ENCODE assay signal across 23 cellular contexts in genomic region chr19:670609-671075, GRCh38. TPM values are rescaled to one million over a fixed set of nuclear protein-coding genes. Genes with fewer than 3 reads are reported as not detected.
DNase-seq lines count a peak whose midpoint lies in the region; ATAC-seq and TF ChIP-seq lines count a peak whose summit lies in the region.
"Had no signal": no experiment of that assay in that cellular context is flagged by ENCODE, and none has a peak within 500 bp of the region (broad histone marks: within the 10 kb centered on the region; RNA-seq: fewer than 3 reads in every experiment).

No MANE protein-coding gene starts in this region.

- no peaks in the 10 kb centered on the region for H3F3A ChIP-seq in GM23338 (replicated peaks; ENCODE audit: low read depth)

- H3K79me1 ChIP-seq in mesenchymal stem cell (replicated peaks; ENCODE audit: low read length, poor library complexity, severe bottlenecking): no peaks in the 10 kb centered on the region

- no peak overlapping the region for H3K4ac ChIP-seq in mesenchymal stem cell (ENCODE audit: low read depth in 1 of 2, low read length in 2 of 2)

- no peak overlapping the region for H4K8ac ChIP-seq in mesenchymal stem cell (ENCODE audit: low read length)

- H3K27me3 Mint-ChIP-seq in CD8-positive, alpha-beta T cell (ENCODE audit: low read depth): peaks cover 20% of the 10 kb centered on the region
- peaks cover 17% of the 10 kb centered on the region for H3K27me3 Mint-ChIP-seq in GM23338 (ENCODE audit: insufficient read depth, low read depth, poor library complexity)
- peaks cover 21% of the 10 kb centered on the region for H3K27me3 Mint-ChIP-seq in activated CD8-positive, alpha-beta T cell treated with anti-CD3 and anti-CD28 coated beads, Interleukin-2, amount 10 ng/mL, durations not matched to agents 7 days and 5 days (ENCODE audit: low read depth)
- H3K27me3 Mint-ChIP-seq in natural killer cell treated with Interleukin-12 subunit alpha and Interleukin-12 subunit beta and Interleukin-15 and Interleukin-18, amount 100 ng/mL, for 72 hours: peaks cover 6 to 14% of the 10 kb centered on the region in 2 donors

- H3K27ac ChIP-seq in CD8-positive, alpha-beta T cell (ENCODE audit: low read depth, low read length): no peak overlapping the region
- H3K27ac ChIP-seq in GM23338 (ENCODE audit: low read depth) (no peak overlapping the region), mesenchymal stem cell (ENCODE audit: low read length, poor library complexity, severe bottlenecking) (no peak overlapping the region)
- H3K27ac ChIP-seq: vagina had no signal

- peaks cover 3% of the 10 kb centered on the region for H3K4me1 Mint-ChIP-seq in CD8-positive, alpha-beta T cell (ENCODE audit: low read depth)
- no peaks in the 10 kb centered on the region; the same call in 2 of the 3 replicates for H3K4me1 Mint-ChIP-seq in GM23338
- no peaks in the 10 kb centered on the region for H3K4me1 Mint-ChIP-seq in activated CD8-positive, alpha-beta T cell treated with anti-CD3 and anti-CD28 coated beads, Interleukin-2, amount 10 ng/mL, durations not matched to agents 7 days and 5 days (ENCODE audit: low read depth)
- peaks cover 0 to 5% of the 10 kb centered on the region in 2 donors for H3K4me1 Mint-ChIP-seq in natural killer cell treated with Interleukin-12 subunit alpha and Interleukin-12 subunit beta and Interleukin-15 and Interleukin-18, amount 100 ng/mL, for 72 hours (ENCODE audit: low read depth in 2 of 2)
- H3K4me1 Mint-ChIP-seq: activated CD4-positive, alpha-beta T cell treated with anti-CD3 and anti-CD28 coated beads, Interleukin-2, amount 10 ng/mL, durations not matched to agents 24 days and 14 days had no signal

- H4K20me1 ChIP-seq in GM23338 (replicated peaks; ENCODE audit: insufficient read depth): no peaks in the 10 kb centered on the region

- H2BK12ac ChIP-seq in mesenchymal stem cell (ENCODE audit: low read length in 2 of 2): no peak overlapping the region

- no peaks in the 10 kb centered on the region for H3K9me3 Mint-ChIP-seq in CD8-positive, alpha-beta T cell
- peaks cover 11% of the 10 kb centered on the region; the same call in 2 of the 3 replicates for H3K9me3 Mint-ChIP-seq in GM23338
- no peaks in the 10 kb centered on the region for H3K9me3 Mint-ChIP-seq in activated CD8-positive, alpha-beta T cell treated with anti-CD3 and anti-CD28 coated beads, Interleukin-2, amount 10 ng/mL, durations not matched to agents 7 days and 5 days (ENCODE audit: insufficient read depth)
- H3K9me3 Mint-ChIP-seq in natural killer cell treated with Interleukin-12 subunit alpha and Interleukin-12 subunit beta and Interleukin-15 and Interleukin-18, amount 100 ng/mL, for 72 hours: no peaks in the 10 kb centered on the region
- H3K9me3 Mint-ChIP-seq: activated CD4-positive, alpha-beta T cell treated with anti-CD3 and anti-CD28 coated beads, Interleukin-2, amount 10 ng/mL, durations not matched to agents 24 days and 14 days; activated T-cell treated with anti-CD3 and anti-CD28 coated beads, Interleukin-2, amount 50 U/mL, for 24 hours had no signal

- CTCF ChIA-PET in CD8-positive, alpha-beta T cell (lab: Charles Lee): no interaction called here
- CTCF ChIA-PET in activated CD8-positive, alpha-beta T cell treated with anti-CD3 and anti-CD28 coated beads, Interleukin-2, amount 10 ng/mL, durations not matched to agents 7 days and 5 days (lab: Charles Lee): interaction anchor here (1.1 kb wide), 1 partner anchor 64 kb away, joined by 3 read pairs; no protein-coding TSS in a partner anchor

- H3K36me3 ChIP-seq in CD8-positive, alpha-beta T cell (ENCODE audit: insufficient read depth, low read length): no peaks in the 10 kb centered on the region
- H3K36me3 ChIP-seq in GM23338 (ENCODE audit: insufficient read depth) (no peaks in the 10 kb centered on the region), mesenchymal stem cell (ENCODE audit: control insufficient read depth in 1 of 2, insufficient read depth in 2 of 2, low read depth in 1 of 2, low read length in 2 of 2) (peaks cover 0 to 8% of the 10 kb centered on the region in 2 experiments)
- H3K36me3 ChIP-seq: vagina had no signal

- POLR2A ChIA-PET in CD8-positive, alpha-beta T cell (lab: Charles Lee): no interaction called here
- POLR2A ChIA-PET in activated CD8-positive, alpha-beta T cell treated with anti-CD3 and anti-CD28 coated beads, Interleukin-2, amount 10 ng/mL, durations not matched to agents 7 days and 5 days (lab: Charles Lee): no interaction called here

- H2BK15ac ChIP-seq in mesenchymal stem cell (ENCODE audit: low read depth, poor library complexity, severe bottlenecking): peak overlapping the region; percentile 7

- H3K18ac ChIP-seq in mesenchymal stem cell (ENCODE audit: low read depth in 1 of 2, low read length in 2 of 2): no peak overlapping the region

- intact Hi-C loops in CD8-positive, alpha-beta T cell (cut with DNase I, micrococcal nuclease): no loop called here

- no peak overlapping the region for H3K4me3 ChIP-seq in CD8-positive, alpha-beta T cell (ENCODE audit: low read depth, low read length)
- no peak overlapping the region for H3K4me3 ChIP-seq in GM23338
- no peak overlapping the region for H3K4me3 ChIP-seq in mesenchymal stem cell (ENCODE audit: insufficient read depth in 1 of 2, low read depth in 1 of 2, low read length in 2 of 2)
- H3K4me3 ChIP-seq: smooth muscle cell, vagina had no signal

- no peak overlapping the region for H3K27ac Mint-ChIP-seq in CD8-positive, alpha-beta T cell
- H3K27ac Mint-ChIP-seq in GM23338: no peak overlapping the region
- H3K27ac Mint-ChIP-seq in activated CD8-positive, alpha-beta T cell treated with anti-CD3 and anti-CD28 coated beads, Interleukin-2, amount 10 ng/mL, durations not matched to agents 7 days and 5 days: no peak overlapping the region
- no peak overlapping the region for H3K27ac Mint-ChIP-seq in natural killer cell treated with Interleukin-12 subunit alpha and Interleukin-12 subunit beta and Interleukin-15 and Interleukin-18, amount 100 ng/mL, for 72 hours
- H3K27ac Mint-ChIP-seq: activated CD4-positive, alpha-beta T cell treated with anti-CD3 and anti-CD28 coated beads, Interleukin-2, amount 10 ng/mL, durations not matched to agents 24 days and 14 days; activated T-cell treated with anti-CD3 and anti-CD28 coated beads, Interleukin-2, amount 50 U/mL, for 24 hours had no signal

- H3K4me3 Mint-ChIP-seq in CD8-positive, alpha-beta T cell: no peak overlapping the region
- H3K4me3 Mint-ChIP-seq in GM23338: no peak overlapping the region
- H3K4me3 Mint-ChIP-seq in activated CD8-positive, alpha-beta T cell treated with anti-CD3 and anti-CD28 coated beads, Interleukin-2, amount 10 ng/mL, durations not matched to agents 7 days and 5 days: no peak overlapping the region
- H3K4me3 Mint-ChIP-seq in natural killer cell treated with Interleukin-12 subunit alpha and Interleukin-12 subunit beta and Interleukin-15 and Interleukin-18, amount 100 ng/mL, for 72 hours: no peak overlapping the region
- H3K4me3 Mint-ChIP-seq: activated CD4-positive, alpha-beta T cell treated with anti-CD3 and anti-CD28 coated beads, Interleukin-2, amount 10 ng/mL, durations not matched to agents 24 days and 14 days; activated T-cell treated with anti-CD3 and anti-CD28 coated beads, Interleukin-2, amount 50 U/mL, for 24 hours had no signal

- H3K36me3 Mint-ChIP-seq in CD8-positive, alpha-beta T cell: no peaks in the 10 kb centered on the region
- H3K36me3 Mint-ChIP-seq in GM23338 (ENCODE audit: low read depth): no peaks in the 10 kb centered on the region
- H3K36me3 Mint-ChIP-seq in activated CD8-positive, alpha-beta T cell treated with anti-CD3 and anti-CD28 coated beads, Interleukin-2, amount 10 ng/mL, durations not matched to agents 7 days and 5 days (ENCODE audit: low read depth): no peaks in the 10 kb centered on the region
- no peaks in the 10 kb centered on the region for H3K36me3 Mint-ChIP-seq in natural killer cell treated with Interleukin-12 subunit alpha and Interleukin-12 subunit beta and Interleukin-15 and Interleukin-18, amount 100 ng/mL, for 72 hours

- no peaks in the 10 kb centered on the region for H3K9me2 ChIP-seq in GM23338 (ENCODE audit: insufficient read depth)

- H3K9me3 ChIP-seq in CD8-positive, alpha-beta T cell (ENCODE audit: low read length): no peaks in the 10 kb centered on the region
- H3K9me3 ChIP-seq in mesenchymal stem cell (ENCODE audit: control insufficient read depth, low read length): no peaks in the 10 kb centered on the region
- H3K9me3 ChIP-seq: vagina had no signal

- H3K4me1 ChIP-seq in CD8-positive, alpha-beta T cell (ENCODE audit: insufficient read depth, low read length): no peaks in the 10 kb centered on the region
- H3K4me1 ChIP-seq in GM23338 (ENCODE audit: insufficient read depth) (no peaks in the 10 kb centered on the region), mesenchymal stem cell (ENCODE audit: control insufficient read depth, insufficient read depth, low read depth, low read length) (peaks cover 11% of the 10 kb centered on the region)

- no peak overlapping the region for H2BK120ac ChIP-seq in mesenchymal stem cell (ENCODE audit: low read depth, low read length)

- no peak for TF ChIP-seq CTCF in CD8-positive, alpha-beta T cell (IDR thresholded peaks at IDR 0.05)
- peak; percentile 6 to 48; a peak in 2 of 4 replicates for TF ChIP-seq CTCF in GM23338 (conservative IDR thresholded peaks at IDR 0.05; ENCODE audit: low read depth in 2 of 2)

- H3K27me3 ChIP-seq in CD8-positive, alpha-beta T cell (ENCODE audit: insufficient read depth, low read length): no peaks in the 10 kb centered on the region
- H3K27me3 ChIP-seq in GM23338 (ENCODE audit: insufficient read depth) (peaks cover 1% of the 10 kb centered on the region), mesenchymal stem cell (ENCODE audit: control insufficient read depth in 1 of 2, insufficient read depth in 1 of 2, low read length in 2 of 2) (no peaks in the 10 kb centered on the region)
- H3K27me3 ChIP-seq: vagina had no signal

- ATAC-seq in CD8-positive, alpha-beta T cell: peak; percentile 46
- peak; percentile 93 for ATAC-seq in GM23338
- ATAC-seq in activated CD8-positive, alpha-beta T cell treated with anti-CD3 and anti-CD28 coated beads, Interleukin-2, amount 10 ng/mL, durations not matched to agents 7 days and 5 days: peak; percentile 41
- no peak for ATAC-seq in natural killer cell treated with Interleukin-12 subunit alpha and Interleukin-12 subunit beta and Interleukin-15 and Interleukin-18, amount 100 ng/mL, for 72 hours
- ATAC-seq in GM18498 (IDR thresholded peaks at IDR 0.05; ENCODE audit: unreplicated experiment): no peak

- H2AFZ ChIP-seq in GM23338 (peak overlapping the region; percentile 52; the same call in 1 of the 2 replicates), mesenchymal stem cell (ENCODE audit: low read depth, low read length) (no peak overlapping the region)

- 79% methylated on average over 9 of the region's 9 CpGs for WGBS in mesenchymal stem cell

- no peak for DNase-seq in CD8-positive, alpha-beta T cell
- peak; percentile 83 for DNase-seq in GM23338 (ENCODE audit: low spot score)
- DNase-seq in activated CD8-positive, alpha-beta T cell treated with anti-CD3 and anti-CD28 coated beads, Interleukin-2, amount 10 ng/mL, durations not matched to agents 7 days and 5 days: no peak
- no peak for DNase-seq in mesenchymal stem cell
- no peak for DNase-seq in OCI-M1 (lab: John Stamatoyannopoulos, UW)
- no peak for DNase-seq in DMS53 (lab: John Stamatoyannopoulos, UW)
- no peak for DNase-seq in natural killer cell treated with Interleukin-12 subunit alpha and Interleukin-12 subunit beta and Interleukin-15 and Interleukin-18, amount 100 ng/mL, for 72 hours (ENCODE audit: low spot score)
- DNase-seq: activated CD4-positive, alpha-beta T cell treated with anti-CD3 and anti-CD28 coated beads, Interleukin-2, amount 10 ng/mL, durations not matched to agents 24 days and 14 days; activated T-cell treated with anti-CD3 and anti-CD28 coated beads, Interleukin-2, amount 50 U/mL, for 24 hours; DMS79; islet precursor cell; NCI-H1694; NCI-H69; nucleus accumbens; stimulated activated naive CD4-positive, alpha-beta T cell treated with Interleukin-2 at 50 U/mL for 16 hours; T-helper 2 cell had no signal

- H3K14ac ChIP-seq in mesenchymal stem cell (ENCODE audit: low read length in 2 of 2): no peak overlapping the region

- no peak overlapping the region for H3K9ac ChIP-seq in mesenchymal stem cell (ENCODE audit: low read length)

- H4K91ac ChIP-seq in mesenchymal stem cell (ENCODE audit: low read length): no peak overlapping the region

- peak overlapping the region in 1 of 2 experiments; percentile 42 for H3K23ac ChIP-seq in mesenchymal stem cell (ENCODE audit: low read length in 2 of 2)

- no peaks in the 10 kb centered on the region for H3K79me2 ChIP-seq in GM23338 (replicated peaks; ENCODE audit: insufficient read depth)

- no peak overlapping the region for H2BK5ac ChIP-seq in mesenchymal stem cell (ENCODE audit: low read depth, low read length, poor library complexity, severe bottlenecking)

- H2AK5ac ChIP-seq in mesenchymal stem cell (ENCODE audit: low read length, severe bottlenecking): no peak overlapping the region

- H3K4me2 ChIP-seq in GM23338 (no peak overlapping the region), mesenchymal stem cell (ENCODE audit: low read length, poor library complexity, severe bottlenecking) (no peak overlapping the region)
- H3K4me2 ChIP-seq: smooth muscle cell had no signal

RNA-seq across cellular contexts. Expression of gene FSTL3, which starts 5.5 kb away (rescaled TPM):
- 1 to 10 TPM; 1.8 to 2.4 TPM for total RNA-seq in CD8-positive, alpha-beta T cell
- 10.1 and 12.5 TPM in 2 replicates for total RNA-seq in GM23338 (2014; rRNA removed; shearing (Covaris generic))
- polyA plus RNA-seq in GM23338 (2016; fragmentation: Nextera tagmentation; extraction: Ambion mirVana): 2.9 and 3.1 TPM in 2 replicates
- total RNA-seq in activated CD8-positive, alpha-beta T cell treated with anti-CD3 and anti-CD28 coated beads, Interleukin-2, amount 10 ng/mL, durations not matched to agents 7 days and 5 days: 1 to 10 TPM; 2.2 to 3.0 TPM
- polyA plus RNA-seq in mesenchymal stem cell (2013, experiment 1 of 2): 33.8 TPM
- 36.5 TPM for polyA plus RNA-seq in mesenchymal stem cell (2013, experiment 2 of 2)
- 1 to 10 TPM; 1.7 to 3.6 TPM for total RNA-seq in natural killer cell treated with Interleukin-12 subunit alpha and Interleukin-12 subunit beta and Interleukin-15 and Interleukin-18, amount 100 ng/mL, for 72 hours

RNA-seq across cellular contexts. Expression of gene RNF126, which starts 7.6 kb away (rescaled TPM):
- 100 to 1,000 TPM in 1 of 2 experiments, 10 to 100 TPM in 1; 99.7 to 107 TPM for total RNA-seq in CD8-positive, alpha-beta T cell
- 80.5 and 112 TPM in 2 replicates for total RNA-seq in GM23338 (2014; rRNA removed; shearing (Covaris generic))
- polyA plus RNA-seq in GM23338 (2016; fragmentation: Nextera tagmentation; extraction: Ambion mirVana): 91.7 and 95.7 TPM in 2 replicates
- 10 to 100 TPM; 71.3 to 78.4 TPM for total RNA-seq in activated CD8-positive, alpha-beta T cell treated with anti-CD3 and anti-CD28 coated beads, Interleukin-2, amount 10 ng/mL, durations not matched to agents 7 days and 5 days
- polyA plus RNA-seq in mesenchymal stem cell (2013, experiment 1 of 2): 41.9 TPM
- polyA plus RNA-seq in mesenchymal stem cell (2013, experiment 2 of 2): 43.6 TPM
- total RNA-seq in natural killer cell treated with Interleukin-12 subunit alpha and Interleukin-12 subunit beta and Interleukin-15 and Interleukin-18, amount 100 ng/mL, for 72 hours: 100 to 1,000 TPM in 1 of 2 donors, 10 to 100 TPM in 1; 77.7 to 138 TPM

RNA-seq across cellular contexts. Expression of gene PRSS57, which starts 24.6 kb away (rescaled TPM):
- not detected for total RNA-seq in CD8-positive, alpha-beta T cell
- total RNA-seq in GM23338 (2014; rRNA removed; shearing (Covaris generic)): not detected in 2 replicates
- 0.21 and 0.34 TPM in 2 replicates for polyA plus RNA-seq in GM23338 (2016; fragmentation: Nextera tagmentation; extraction: Ambion mirVana)
- not detected for total RNA-seq in activated CD8-positive, alpha-beta T cell treated with anti-CD3 and anti-CD28 coated beads, Interleukin-2, amount 10 ng/mL, durations not matched to agents 7 days and 5 days
- not detected for polyA plus RNA-seq in mesenchymal stem cell (2013, experiment 1 of 2)
- 0.04 TPM for polyA plus RNA-seq in mesenchymal stem cell (2013, experiment 2 of 2)
- total RNA-seq in natural killer cell treated with Interleukin-12 subunit alpha and Interleukin-12 subunit beta and Interleukin-15 and Interleukin-18, amount 100 ng/mL, for 72 hours: 1 to 10 TPM in 1 of 2 donors, not detected in 1; 1.4 TPM
- total RNA-seq: activated CD4-positive, alpha-beta T cell treated with anti-CD3 and anti-CD28 coated beads, Interleukin-2, amount 10 ng/mL, durations not matched to agents 24 days and 14 days; glomerular endothelial cell; LHCN-M2; mesenteric fat pad; smooth muscle cell; vagina had no signal
- polyA plus RNA-seq: BJ, smooth muscle cell had no signal

RNA-seq across cellular contexts. Expression of gene FGF22, which starts 31.0 kb away (rescaled TPM):
- total RNA-seq in CD8-positive, alpha-beta T cell: under 1 TPM; 0.65 to 0.97 TPM
- total RNA-seq in GM23338 (2014; rRNA removed; shearing (Covaris generic)): 0.31 and 2.8 TPM in 2 replicates
- 1.0 and 1.1 TPM in 2 replicates for polyA plus RNA-seq in GM23338 (2016; fragmentation: Nextera tagmentation; extraction: Ambion mirVana)
- total RNA-seq in activated CD8-positive, alpha-beta T cell treated with anti-CD3 and anti-CD28 coated beads, Interleukin-2, amount 10 ng/mL, durations not matched to agents 7 days and 5 days: not detected
- 0.04 TPM for polyA plus RNA-seq in mesenchymal stem cell (2013, experiment 1 of 2)
- 0.07 TPM for polyA plus RNA-seq in mesenchymal stem cell (2013, experiment 2 of 2)
- total RNA-seq in natural killer cell treated with Interleukin-12 subunit alpha and Interleukin-12 subunit beta and Interleukin-15 and Interleukin-18, amount 100 ng/mL, for 72 hours: not detected
- total RNA-seq: activated CD4-positive, alpha-beta T cell treated with anti-CD3 and anti-CD28 coated beads, Interleukin-2, amount 10 ng/mL, durations not matched to agents 24 days and 14 days; LHCN-M2; smooth muscle cell; vagina had no signal

RNA-seq across cellular contexts. Expression of gene POLRMT, which starts 37.3 kb away (rescaled TPM):
- total RNA-seq in CD8-positive, alpha-beta T cell: 10 to 100 TPM; 48.6 to 53.7 TPM
- total RNA-seq in GM23338 (2014; rRNA removed; shearing (Covaris generic)): 120 and 148 TPM in 2 replicates
- polyA plus RNA-seq in GM23338 (2016; fragmentation: Nextera tagmentation; extraction: Ambion mirVana): 98.0 and 125 TPM in 2 replicates
- 10 to 100 TPM; 50.6 to 51.0 TPM for total RNA-seq in activated CD8-positive, alpha-beta T cell treated with anti-CD3 and anti-CD28 coated beads, Interleukin-2, amount 10 ng/mL, durations not matched to agents 7 days and 5 days
- polyA plus RNA-seq in mesenchymal stem cell (2013, experiment 1 of 2): 24.9 TPM
- 23.7 TPM for polyA plus RNA-seq in mesenchymal stem cell (2013, experiment 2 of 2)
- 100 to 1,000 TPM in 1 of 2 donors, 10 to 100 TPM in 1; 55.0 to 104 TPM for total RNA-seq in natural killer cell treated with Interleukin-12 subunit alpha and Interleukin-12 subunit beta and Interleukin-15 and Interleukin-18, amount 100 ng/mL, for 72 hours

Comparison
In these comparisons a context has a peak if more than half of its experiments do, and no peak if none do; other contexts are left out.
1. ATAC-seq: peak in CD8-positive, alpha-beta T cell (single experiment), GM23338 (single experiment) and activated CD8-positive, alpha-beta T cell treated with anti-CD3 and anti-CD28 coated beads, Interleukin-2, amount 10 ng/mL, durations not matched to agents 7 days and 5 days (single experiment); none in natural killer cell treated with Interleukin-12 subunit alpha and Interleukin-12 subunit beta and Interleukin-15 and Interleukin-18, amount 100 ng/mL, for 72 hours (0 of 2) and GM18498 (single experiment).